In genomic region chr4:10029403-10029802, GRCh38 we compare ENCODE assay signal across 18 cellular contexts. TPM values are rescaled to one million over a fixed set of nuclear protein-coding genes. Genes with fewer than 3 reads are reported as not detected.
"Had no signal": no experiment of that assay in that cellular context is flagged by ENCODE, and none has a peak within 500 bp of the region (broad histone marks: within the 10 kb centered on the region; RNA-seq: fewer than 3 reads in every experiment).

No MANE protein-coding gene starts in this region.

- H3K4me2 ChIP-seq: SK-N-SH had no signal

- ATAC-seq: Panc1 had no signal

- H3K9me3 ChIP-seq: SK-N-SH had no signal

- H3K9me2 ChIP-seq: SK-N-SH had no signal

- H3K9ac ChIP-seq: SK-N-SH had no signal

- DNase-seq: KBM-7, MV-4-11, NCI-H1048, NCI-H1105, NCI-H1417, NCI-H1436 treated with DMSO at 0.1 percent for 48 hours, NCI-H1694, NCI-H187 treated with DMSO at 0.1 percent for 48 hours, NCI-H2029 treated with DMSO at 0.1 percent for 48 hours, NCI-H226, NCI-H446, NCI-H510A, NCI-H524 treated with DMSO at 0.1 percent for 48 hours, NCI-H774, SHP77, SK-N-SH, SW 1271 had no signal

RNA-seq across cellular contexts. Expression of gene SLC2A9, which starts 8.1 kb away (rescaled TPM):
- polyA plus RNA-seq: SK-N-SH had no signal
